In the genomic region with DNA sequence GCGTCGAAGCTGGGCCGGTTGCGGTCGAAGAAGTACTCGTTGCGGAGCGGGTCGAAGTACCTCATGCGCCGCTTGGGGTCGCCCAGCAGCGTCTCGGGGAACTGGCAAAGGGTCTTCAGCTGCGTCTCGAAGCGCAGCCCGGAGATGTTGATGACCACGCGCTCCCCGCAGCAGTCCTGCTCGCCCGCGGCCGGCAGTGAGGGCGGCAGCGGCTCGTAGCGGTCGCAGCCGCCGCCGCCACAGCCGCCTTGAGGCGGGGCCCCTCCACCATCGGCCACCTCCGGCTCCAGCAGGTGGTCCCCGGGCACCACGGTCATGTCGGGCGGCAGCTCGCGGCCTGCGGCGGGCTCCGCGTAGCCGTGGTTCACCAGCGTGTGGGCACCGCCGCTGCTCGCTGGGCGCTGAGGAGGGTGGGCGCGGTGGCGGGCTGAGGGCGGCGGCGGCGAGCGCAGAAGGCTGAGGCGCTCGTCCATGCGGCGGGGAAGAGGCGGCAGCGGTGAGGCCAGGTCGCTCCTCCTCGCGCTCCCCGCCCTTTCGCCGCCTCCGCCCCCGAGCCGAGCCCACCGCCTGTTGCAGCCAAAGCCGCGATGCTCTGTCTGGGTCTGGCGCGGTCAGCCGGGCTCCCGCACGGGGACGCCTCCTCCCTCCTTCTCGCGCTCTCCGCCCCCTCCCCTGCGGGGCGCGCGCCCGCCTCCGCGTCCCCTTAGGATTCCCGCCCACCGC, we compare ENCODE assay signal across 8 cellular contexts.
DNase-seq lines count a peak whose midpoint lies in the region; ATAC-seq, FAIRE-seq and TF ChIP-seq lines count a peak whose summit lies in the region.

A gene (minus strand): TSS at position 604 of the 723 bp plus-strand sequence. CDS start 131 bp downstream, at position 473.

- peak within 1 kb of the TSS; percentile 64 for H2AFZ ChIP-seq in DND-41 (ENCODE audit: low read depth, low read length)

- peak; percentile 37 for TF ChIP-seq CTCF in DND-41 (IDR thresholded peaks at IDR 0.05; ENCODE audit: borderline replicate concordance, extremely low read depth, low read length, poor library complexity, severe bottlenecking)

- H3K27ac ChIP-seq in DND-41 (ENCODE audit: low read length), result peak within 1 kb of the TSS; percentile 86
- H3K27ac ChIP-seq in caudate nucleus (ENCODE audit: low read depth, low read length), result peak within 1 kb of the TSS; percentile 78

- H3K36me3 ChIP-seq in DND-41 (ENCODE audit: insufficient read depth, low read length), result no peaks in the 10 kb centered on the region; the same call in 1 of the 2 replicates

- ATAC-seq in DND-41 (ENCODE audit: insufficient read depth, low read depth), result peak; percentile 68
- ATAC-seq in HG03460 (IDR thresholded peaks at IDR 0.05; ENCODE audit: unreplicated experiment), result peak; percentile 29

- peaks cover 30% of the 10 kb centered on the region for H3K27me3 ChIP-seq in DND-41 (ENCODE audit: insufficient read depth, low read length, poor library complexity)

- H3K9ac ChIP-seq in DND-41 (ENCODE audit: low read depth, low read length), result peak within 1 kb of the TSS; percentile 52

- H3K4me3 ChIP-seq in DND-41 (ENCODE audit: low read depth in 1 of 2, low read length in 2 of 2), result peak within 1 kb of the TSS; percentile 7 to 56; a peak in 3 of 4 replicates

- DNase-seq in DND-41, result peak; percentile 51
- peak; percentile 64 for DNase-seq in T-helper 9 cell
- peak in 21 of 61 donors; percentile 5 to 79 (median 45) for DNase-seq in caudate nucleus (lab: John Stamatoyannopoulos, UW)
- peak; percentile 29 for DNase-seq in medulla oblongata (ENCODE audit: extremely low spot score)
- peak; percentile 41 for DNase-seq in stimulated activated CD8-positive, alpha-beta memory T cell treated with anti-CD3 and anti-CD28 coated beads, Interleukin-15, amount 100 ng/mL, for 24 hours (ENCODE audit: low read depth)
- DNase-seq in HTR-8/SVneo (ENCODE audit: insufficient read length, low spot score), result no peak
- no peak for DNase-seq in amniotic stem cell (lab: John Stamatoyannopoulos, UW)

- peaks cover 4% of the 10 kb centered on the region; the same call in 1 of the 2 replicates for H3K79me2 ChIP-seq in DND-41 (ENCODE audit: insufficient read depth, low read length)

- H3K9me3 ChIP-seq in DND-41 (ENCODE audit: insufficient read depth, low read length, severe bottlenecking), result no peaks in the 10 kb centered on the region

- H3K4me2 ChIP-seq in DND-41 (ENCODE audit: insufficient read depth, low read length), result peak within 1 kb of the TSS; percentile 81

- H3K4me1 ChIP-seq in DND-41 (ENCODE audit: insufficient read depth, low read length), result peaks cover 61% of the 10 kb centered on the region

- no peak for FAIRE-seq in HTR-8/SVneo (lab: Jason Lieb, UNC)

- no peaks in the 10 kb centered on the region for H4K20me1 ChIP-seq in DND-41 (ENCODE audit: insufficient read depth, low read length)

Comparison
In these comparisons a context has a peak if more than half of its experiments do, and no peak if none do; other contexts are left out.
1. DNase-seq: peak in DND-41 (single experiment), T-helper 9 cell (single experiment), medulla oblongata (single experiment) and stimulated activated CD8-positive, alpha-beta memory T cell treated with anti-CD3 and anti-CD28 coated beads, Interleukin-15, amount 100 ng/mL, for 24 hours (single experiment); none in HTR-8/SVneo (single experiment) and amniotic stem cell (single experiment).